1 cellular context compared by ENCODE assay signal in the genomic region with DNA sequence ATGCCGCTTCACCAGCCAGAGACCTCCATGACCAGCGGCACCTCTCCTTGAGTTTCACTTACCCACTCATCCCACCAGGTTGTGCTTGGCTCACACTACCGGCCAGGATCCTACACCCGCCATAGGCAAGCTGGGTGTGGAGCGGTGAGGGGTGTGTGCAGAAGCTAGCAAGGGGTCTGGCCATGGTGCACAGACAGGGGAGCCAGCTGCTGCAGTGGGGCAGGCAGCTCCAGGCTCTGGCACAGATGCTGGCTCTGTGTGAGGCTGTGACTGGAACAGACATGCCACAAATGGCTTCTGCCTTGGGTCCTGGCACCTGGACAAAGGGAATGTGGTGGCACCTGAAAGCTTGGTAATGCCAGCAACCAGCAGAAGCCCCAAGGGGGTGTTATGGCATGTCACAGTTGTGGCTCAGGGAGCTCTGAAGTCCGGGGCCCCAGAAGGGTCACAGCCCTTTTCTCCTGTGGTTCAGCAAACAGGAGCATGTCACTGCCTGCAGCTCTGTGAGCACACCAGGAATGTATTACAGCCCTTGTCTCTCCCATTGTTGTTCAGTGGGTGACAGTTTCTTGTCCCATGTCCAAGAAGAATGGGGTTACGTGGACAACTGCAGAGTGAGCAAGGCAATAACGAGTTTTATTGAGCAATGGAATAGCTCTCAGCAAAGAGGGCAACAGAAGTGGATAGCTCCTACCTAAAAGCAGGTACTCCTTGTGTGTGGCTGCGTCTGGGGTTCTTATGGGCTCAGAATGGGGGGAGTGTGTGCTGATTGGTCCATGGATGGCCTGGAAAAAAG.
TF ChIP-seq lines count a peak whose summit lies in the region.

No MANE protein-coding gene starts in this region.

TF ChIP-seq in H1, 55 proteins besides CTCF, POLR2A, EP300 and RAD21 (continued from another document):
- TF ChIP-seq POU5F1 (IDR thresholded peaks at IDR 0.05; ENCODE audit: low read depth, low read length) (no peak), CHD1 (IDR thresholded peaks at IDR 0.05; ENCODE audit: low read depth, low read length) (no peak), YY1 (IDR thresholded peaks at IDR 0.05; ENCODE audit: low read depth, low read length) (no peak), SRF (IDR thresholded peaks at IDR 0.05; ENCODE audit: low read depth, low read length) (no peak), SP2 (IDR thresholded peaks at IDR 0.05; ENCODE audit: low read length) (no peak), KDM4A (IDR thresholded peaks at IDR 0.05; ENCODE audit: low read depth, low read length, severe bottlenecking) (no peak), RNF2 (IDR thresholded peaks at IDR 0.05; ENCODE audit: borderline replicate concordance, low read depth, low read length, missing control alignments, poor library complexity, severe bottlenecking) (no peak)
